Comparison of ENCODE assay signal across 1 cellular context in genomic region chr12:27705263-27705662, GRCh38.
TF ChIP-seq lines count a peak whose summit lies in the region.

No MANE protein-coding gene starts in this region.

TF ChIP-seq in HepG2, 621 proteins besides CTCF, POLR2A, EP300 and RAD21 (continued from another document and continues in another):
- TF ChIP-seq ZNF350 (CRISPR knock-in tag; IDR thresholded peaks at IDR 0.05; ENCODE audit: borderline replicate concordance, low read depth) = 0 out of 2 replicates have a peak, but pooled peaks have one; percentile 20
- 0 out of 2 replicates have a peak, but pooled peaks have one; percentile 40 for TF ChIP-seq ZNF800 (CRISPR knock-in tag; IDR thresholded peaks at IDR 0.05)
- no peak for TF ChIP-seq ZNF235 (CRISPR knock-in tag; IDR thresholded peaks at IDR 0.05; ENCODE audit: borderline replicate concordance)
- TF ChIP-seq ZNF572 (CRISPR knock-in tag; IDR thresholded peaks at IDR 0.05) = no peak
- TF ChIP-seq SOX5 (CRISPR knock-in tag; IDR thresholded peaks at IDR 0.05; ENCODE audit: borderline replicate concordance) = peak; percentile 16; the same call in 1 of the 2 replicates
- peak; percentile 49; the same call in 1 of the 2 replicates for TF ChIP-seq PHF8 (CRISPR knock-in tag; IDR thresholded peaks at IDR 0.05)
- peak; percentile 51; the same call in 1 of the 2 replicates for TF ChIP-seq NRL (CRISPR knock-in tag; IDR thresholded peaks at IDR 0.05; ENCODE audit: borderline replicate concordance)
- TF ChIP-seq, protein P1, sequence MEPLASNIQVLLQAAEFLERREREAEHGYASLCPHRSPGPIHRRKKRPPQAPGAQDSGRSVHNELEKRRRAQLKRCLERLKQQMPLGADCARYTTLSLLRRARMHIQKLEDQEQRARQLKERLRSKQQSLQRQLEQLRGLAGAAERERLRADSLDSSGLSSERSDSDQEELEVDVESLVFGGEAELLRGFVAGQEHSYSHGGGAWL (CRISPR knock-in tag; IDR thresholded peaks at IDR 0.05) = no peak
- TF ChIP-seq, protein P2, sequence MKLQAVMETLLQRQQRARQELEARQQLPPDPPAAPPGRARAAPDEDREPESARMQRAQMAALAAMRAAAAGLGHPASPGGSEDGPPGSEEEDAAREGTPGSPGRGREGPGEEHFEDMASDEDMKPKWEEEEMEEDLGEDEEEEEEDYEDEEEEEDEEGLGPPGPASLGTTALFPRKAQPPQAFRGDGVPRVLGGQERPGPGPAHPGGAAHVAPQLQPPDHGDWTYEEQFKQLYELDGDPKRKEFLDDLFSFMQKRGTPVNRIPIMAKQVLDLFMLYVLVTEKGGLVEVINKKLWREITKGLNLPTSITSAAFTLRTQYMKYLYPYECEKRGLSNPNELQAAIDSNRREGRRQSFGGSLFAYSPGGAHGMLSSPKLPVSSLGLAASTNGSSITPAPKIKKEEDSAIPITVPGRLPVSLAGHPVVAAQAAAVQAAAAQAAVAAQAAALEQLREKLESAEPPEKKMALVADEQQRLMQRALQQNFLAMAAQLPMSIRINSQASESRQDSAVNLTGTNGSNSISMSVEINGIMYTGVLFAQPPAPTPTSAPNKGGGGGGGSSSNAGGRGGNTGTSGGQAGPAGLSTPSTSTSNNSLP (IDR thresholded peaks at IDR 0.05; ENCODE audit: low read depth, low read length) = no peak
- 0 out of 2 replicates have a peak, but pooled peaks have one; percentile 43 for TF ChIP-seq ZNF224 (CRISPR knock-in tag; IDR thresholded peaks at IDR 0.05)
- TF ChIP-seq, protein P3, sequence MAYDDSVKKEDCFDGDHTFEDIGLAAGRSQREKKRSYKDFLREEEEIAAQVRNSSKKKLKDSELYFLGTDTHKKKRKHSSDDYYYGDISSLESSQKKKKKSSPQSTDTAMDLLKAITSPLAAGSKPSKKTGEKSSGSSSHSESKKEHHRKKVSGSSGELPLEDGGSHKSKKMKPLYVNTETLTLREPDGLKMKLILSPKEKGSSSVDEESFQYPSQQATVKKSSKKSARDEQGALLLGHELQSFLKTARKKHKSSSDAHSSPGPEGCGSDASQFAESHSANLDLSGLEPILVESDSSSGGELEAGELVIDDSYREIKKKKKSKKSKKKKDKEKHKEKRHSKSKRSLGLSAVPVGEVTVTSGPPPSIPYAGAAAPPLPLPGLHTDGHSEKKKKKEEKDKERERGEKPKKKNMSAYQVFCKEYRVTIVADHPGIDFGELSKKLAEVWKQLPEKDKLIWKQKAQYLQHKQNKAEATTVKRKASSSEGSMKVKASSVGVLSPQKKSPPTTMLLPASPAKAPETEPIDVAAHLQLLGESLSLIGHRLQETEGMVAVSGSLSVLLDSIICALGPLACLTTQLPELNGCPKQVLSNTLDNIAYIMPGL (CRISPR knock-in tag; IDR thresholded peaks at IDR 0.05; ENCODE audit: borderline replicate concordance in 1 of 2, low read depth in 1 of 2) = peak; percentile 79 to 82
- no peak for TF ChIP-seq MAFF (IDR thresholded peaks at IDR 0.05; ENCODE audit: low read depth, low read length)
- TF ChIP-seq HNRNPL (IDR thresholded peaks at IDR 0.05; ENCODE audit: low read depth, low read length) = peak; percentile 67; the same call in 1 of the 2 replicates
- TF ChIP-seq HOXD1 (CRISPR knock-in tag; IDR thresholded peaks at IDR 0.05) = peak; percentile 23; the same call in 1 of the 2 replicates
- TF ChIP-seq, protein P4, sequence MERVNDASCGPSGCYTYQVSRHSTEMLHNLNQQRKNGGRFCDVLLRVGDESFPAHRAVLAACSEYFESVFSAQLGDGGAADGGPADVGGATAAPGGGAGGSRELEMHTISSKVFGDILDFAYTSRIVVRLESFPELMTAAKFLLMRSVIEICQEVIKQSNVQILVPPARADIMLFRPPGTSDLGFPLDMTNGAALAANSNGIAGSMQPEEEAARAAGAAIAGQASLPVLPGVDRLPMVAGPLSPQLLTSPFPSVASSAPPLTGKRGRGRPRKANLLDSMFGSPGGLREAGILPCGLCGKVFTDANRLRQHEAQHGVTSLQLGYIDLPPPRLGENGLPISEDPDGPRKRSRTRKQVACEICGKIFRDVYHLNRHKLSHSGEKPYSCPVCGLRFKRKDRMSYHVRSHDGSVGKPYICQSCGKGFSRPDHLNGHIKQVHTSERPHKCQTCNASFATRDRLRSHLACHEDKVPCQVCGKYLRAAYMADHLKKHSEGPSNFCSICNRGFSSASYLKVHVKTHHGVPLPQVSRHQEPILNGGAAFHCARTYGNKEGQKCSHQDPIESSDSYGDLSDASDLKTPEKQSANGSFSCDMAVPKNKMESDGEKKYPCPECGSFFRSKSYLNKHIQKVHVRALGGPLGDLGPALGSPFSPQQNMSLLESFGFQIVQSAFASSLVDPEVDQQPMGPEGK (CRISPR knock-in tag; IDR thresholded peaks at IDR 0.05) = peak; percentile 30; the same call in 1 of the 2 replicates
- 0 out of 4 replicates have a peak, but pooled peaks of 1 of the 2 experiments have one; percentile 43 for TF ChIP-seq KLF16 (CRISPR knock-in tag; IDR thresholded peaks at IDR 0.05)
- peak; percentile 91 for TF ChIP-seq ZMYM4 (CRISPR knock-in tag; IDR thresholded peaks at IDR 0.05)
- no peak for TF ChIP-seq LRRFIP1 (CRISPR knock-in tag; conservative IDR thresholded peaks at IDR 0.05)
- peak; percentile 53; the same call in 1 of the 2 replicates for TF ChIP-seq ZNF792 (CRISPR knock-in tag; IDR thresholded peaks at IDR 0.05)
- peak; percentile 84 for TF ChIP-seq ZNF644 (CRISPR knock-in tag; IDR thresholded peaks at IDR 0.05; ENCODE audit: low read depth)
- TF ChIP-seq GRHL1 (CRISPR knock-in tag; conservative IDR thresholded peaks at IDR 0.05) = no peak
- TF ChIP-seq KMT2A (CRISPR knock-in tag; IDR thresholded peaks at IDR 0.05) = no peak
- TF ChIP-seq ZNF484 (CRISPR knock-in tag; IDR thresholded peaks at IDR 0.05; ENCODE audit: borderline replicate concordance, low read depth) = no peak
- TF ChIP-seq STAT5B (CRISPR knock-in tag; IDR thresholded peaks at IDR 0.05) = no peak
- no peak for TF ChIP-seq GATA4 (IDR thresholded peaks at IDR 0.05; ENCODE audit: borderline replicate concordance, low read depth)
- no peak for TF ChIP-seq NR2F2 (IDR thresholded peaks at IDR 0.05; ENCODE audit: borderline replicate concordance, low read depth)
- TF ChIP-seq NKX3-1 (CRISPR knock-in tag; IDR thresholded peaks at IDR 0.05) = peak; percentile 85
- TF ChIP-seq THAP11 (CRISPR knock-in tag; IDR thresholded peaks at IDR 0.05) = peak; percentile 41; the same call in 1 of the 2 replicates
- TF ChIP-seq ZFY (CRISPR knock-in tag; IDR thresholded peaks at IDR 0.05) = peak; percentile 51
- TF ChIP-seq ZNF501 (CRISPR knock-in tag; IDR thresholded peaks at IDR 0.05) = peak; percentile 67; the same call in 1 of the 2 replicates
- 0 out of 2 replicates have a peak, but pooled peaks have one; percentile 37 for TF ChIP-seq FOXC1 (CRISPR knock-in tag; IDR thresholded peaks at IDR 0.05; ENCODE audit: borderline replicate concordance)
- TF ChIP-seq TCF7L2 (IDR thresholded peaks at IDR 0.05; ENCODE audit: low read depth, low read length) = no peak
- TF ChIP-seq, protein P5, sequence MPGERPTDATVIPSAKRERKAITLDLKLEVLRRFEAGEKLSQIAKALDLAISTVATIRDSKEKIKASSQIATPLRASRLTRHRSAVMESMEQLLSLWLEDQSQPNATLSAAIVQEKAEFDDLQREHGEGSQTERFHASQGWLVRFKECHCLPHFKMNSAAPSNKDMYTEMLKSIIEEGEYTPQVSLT (CRISPR knock-in tag; IDR thresholded peaks at IDR 0.05; ENCODE audit: borderline replicate concordance, low read depth) = no peak
- TF ChIP-seq, protein P6, sequence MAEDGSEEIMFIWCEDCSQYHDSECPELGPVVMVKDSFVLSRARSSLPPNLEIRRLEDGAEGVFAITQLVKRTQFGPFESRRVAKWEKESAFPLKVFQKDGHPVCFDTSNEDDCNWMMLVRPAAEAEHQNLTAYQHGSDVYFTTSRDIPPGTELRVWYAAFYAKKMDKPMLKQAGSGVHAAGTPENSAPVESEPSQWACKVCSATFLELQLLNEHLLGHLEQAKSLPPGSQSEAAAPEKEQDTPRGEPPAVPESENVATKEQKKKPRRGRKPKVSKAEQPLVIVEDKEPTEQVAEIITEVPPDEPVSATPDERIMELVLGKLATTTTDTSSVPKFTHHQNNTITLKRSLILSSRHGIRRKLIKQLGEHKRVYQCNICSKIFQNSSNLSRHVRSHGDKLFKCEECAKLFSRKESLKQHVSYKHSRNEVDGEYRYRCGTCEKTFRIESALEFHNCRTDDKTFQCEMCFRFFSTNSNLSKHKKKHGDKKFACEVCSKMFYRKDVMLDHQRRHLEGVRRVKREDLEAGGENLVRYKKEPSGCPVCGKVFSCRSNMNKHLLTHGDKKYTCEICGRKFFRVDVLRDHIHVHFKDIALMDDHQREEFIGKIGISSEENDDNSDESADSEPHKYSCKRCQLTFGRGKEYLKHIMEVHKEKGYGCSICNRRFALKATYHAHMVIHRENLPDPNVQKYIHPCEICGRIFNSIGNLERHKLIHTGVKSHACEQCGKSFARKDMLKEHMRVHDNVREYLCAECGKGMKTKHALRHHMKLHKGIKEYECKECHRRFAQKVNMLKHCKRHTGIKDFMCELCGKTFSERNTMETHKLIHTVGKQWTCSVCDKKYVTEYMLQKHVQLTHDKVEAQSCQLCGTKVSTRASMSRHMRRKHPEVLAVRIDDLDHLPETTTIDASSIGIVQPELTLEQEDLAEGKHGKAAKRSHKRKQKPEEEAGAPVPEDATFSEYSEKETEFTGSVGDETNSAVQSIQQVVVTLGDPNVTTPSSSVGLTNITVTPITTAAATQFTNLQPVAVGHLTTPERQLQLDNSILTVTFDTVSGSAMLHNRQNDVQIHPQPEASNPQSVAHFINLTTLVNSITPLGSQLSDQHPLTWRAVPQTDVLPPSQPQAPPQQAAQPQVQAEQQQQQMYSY (CRISPR knock-in tag; IDR thresholded peaks at IDR 0.05) = no peak
- TF ChIP-seq, protein P7, sequence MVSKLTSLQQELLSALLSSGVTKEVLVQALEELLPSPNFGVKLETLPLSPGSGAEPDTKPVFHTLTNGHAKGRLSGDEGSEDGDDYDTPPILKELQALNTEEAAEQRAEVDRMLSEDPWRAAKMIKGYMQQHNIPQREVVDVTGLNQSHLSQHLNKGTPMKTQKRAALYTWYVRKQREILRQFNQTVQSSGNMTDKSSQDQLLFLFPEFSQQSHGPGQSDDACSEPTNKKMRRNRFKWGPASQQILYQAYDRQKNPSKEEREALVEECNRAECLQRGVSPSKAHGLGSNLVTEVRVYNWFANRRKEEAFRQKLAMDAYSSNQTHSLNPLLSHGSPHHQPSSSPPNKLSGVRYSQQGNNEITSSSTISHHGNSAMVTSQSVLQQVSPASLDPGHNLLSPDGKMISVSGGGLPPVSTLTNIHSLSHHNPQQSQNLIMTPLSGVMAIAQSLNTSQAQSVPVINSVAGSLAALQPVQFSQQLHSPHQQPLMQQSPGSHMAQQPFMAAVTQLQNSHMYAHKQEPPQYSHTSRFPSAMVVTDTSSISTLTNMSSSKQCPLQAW (CRISPR knock-in tag; IDR thresholded peaks at IDR 0.05) = 0 out of 2 replicates have a peak, but pooled peaks have one; percentile 36
- TF ChIP-seq POLR2G (IDR thresholded peaks at IDR 0.05; ENCODE audit: low read depth, low read length) = peak; percentile 71
- TF ChIP-seq ZNF564 (CRISPR knock-in tag; IDR thresholded peaks at IDR 0.05) = no peak
- no peak for TF ChIP-seq TEAD2 (CRISPR knock-in tag; IDR thresholded peaks at IDR 0.05)
- TF ChIP-seq GPBP1L1 (CRISPR knock-in tag; IDR thresholded peaks at IDR 0.05) = no peak
- TF ChIP-seq XRCC5 (optimal IDR thresholded peaks at IDR 0.05; ENCODE audit: low read length) = peak; percentile 86
- no peak for TF ChIP-seq ELF1 (CRISPR knock-in tag; IDR thresholded peaks at IDR 0.05)
